10 cellular contexts compared by ENCODE assay signal in the genomic region with DNA sequence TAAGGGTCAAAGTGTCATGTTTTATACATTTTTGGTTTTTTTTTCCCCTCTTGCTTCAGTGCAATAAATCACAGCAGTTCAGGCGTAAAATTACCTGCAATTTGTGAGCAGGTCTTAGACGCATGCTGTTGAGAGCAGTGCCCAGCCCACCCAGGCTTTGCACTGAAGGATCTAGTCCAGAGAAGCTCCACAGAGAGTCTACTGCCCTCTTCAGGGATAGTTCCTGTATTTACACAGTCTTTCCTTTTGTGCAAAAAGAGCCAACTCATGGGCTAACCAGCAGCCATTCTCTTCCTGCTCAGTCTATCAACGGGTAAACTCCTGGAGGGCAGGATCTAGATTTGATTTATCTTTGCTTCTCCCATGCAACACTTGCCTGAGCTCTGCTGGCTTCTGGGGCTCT.
A peak's percentile ranks its signal among the peaks of the same experiment; 100 is the strongest.
DNase-seq lines count a peak whose midpoint lies in the region; ATAC-seq, FAIRE-seq and TF ChIP-seq lines count a peak whose summit lies in the region.
"Had no signal": no experiment of that assay in that cellular context is flagged by ENCODE, and none has a peak within 500 bp of the region (broad histone marks: within the 10 kb centered on the region; RNA-seq: fewer than 3 reads in every experiment).

No MANE protein-coding gene starts in this region.

- H3K27ac ChIP-seq in GM12878 (ENCODE audit: control insufficient read depth, insufficient read depth), result no peak overlapping the region
- no peak overlapping the region for H3K27ac ChIP-seq in neural progenitor cell
- no peak overlapping the region for H3K27ac ChIP-seq in ovary
- H3K27ac ChIP-seq: A549 had no signal

- H3K9ac ChIP-seq in GM12878 (ENCODE audit: control insufficient read depth, insufficient read depth, low read length) (no peak overlapping the region), neural progenitor cell (no peak overlapping the region)

- no peaks in the 10 kb centered on the region for H3K4me1 ChIP-seq in GM12878 (ENCODE audit: control insufficient read depth, insufficient read depth, low read length)
- H3K4me1 ChIP-seq in neural progenitor cell, result no peaks in the 10 kb centered on the region
- no peaks in the 10 kb centered on the region for H3K4me1 ChIP-seq in ovary (ENCODE audit: insufficient read depth)

- H3K9me3 Mint-ChIP-seq in neural progenitor cell, result no peaks in the 10 kb centered on the region

- no peaks in the 10 kb centered on the region for H3K36me3 Mint-ChIP-seq in neural progenitor cell

- H4K20me1 ChIP-seq in GM12878 (ENCODE audit: control insufficient read depth, insufficient read depth), result no peaks in the 10 kb centered on the region
- no peaks in the 10 kb centered on the region for H4K20me1 ChIP-seq in neural progenitor cell (ENCODE audit: low read depth)

- TF ChIP-seq EP300 in GM12878 (IDR thresholded peaks at IDR 0.05; ENCODE audit: borderline replicate concordance in 1 of 2, control insufficient read depth in 1 of 2, low read depth in 2 of 2, low read length in 2 of 2), result no peak
- no peak for TF ChIP-seq EP300 in ovary (IDR thresholded peaks at IDR 0.05)

- TF ChIP-seq POLR2A in GM12878 (IDR thresholded peaks at IDR 0.05; ENCODE audit: low read depth, low read length) (no peak), ovary (IDR thresholded peaks at IDR 0.05) (no peak)

- ATAC-seq in GM12878, result peak; percentile 80
- ATAC-seq: A549 had no signal

- peaks cover 2% of the 10 kb centered on the region for H3K27me3 Mint-ChIP-seq in neural progenitor cell (ENCODE audit: insufficient read depth, low read depth)

- intact Hi-C loops in GM12878 (cut with micrococcal nuclease; ENCODE audit: unreplicated experiment) (loop anchor here (1.0 to 5.0 kb wide), 2 partner anchors 95 to 191 kb away; no protein-coding TSS in a partner anchor), ovary (cut with DNase I) (no loop called here)

- H3K4me3 ChIP-seq in GM12878 (no peak overlapping the region), neural progenitor cell (no peak overlapping the region), ovary (no peak overlapping the region)
- H3K4me3 ChIP-seq: A549 had no signal

- RAD21 ChIA-PET in GM12878 (lab: Charles Lee; ENCODE audit: unreplicated experiment), result interaction anchor here (0.5 to 7.0 kb wide), 8 partner anchors 21 to 195 kb away, joined by 3 to 82 read pairs (median 3); a partner anchor contains a TSS

- BruUV-seq in GM12878 (replicated peaks; lab: Mats Ljungman, UMichigan), result no TSS peak

- H3K79me2 ChIP-seq in GM12878 (ENCODE audit: control insufficient read depth, insufficient read depth, low read length) (no peaks in the 10 kb centered on the region), neural progenitor cell (ENCODE audit: low read depth) (no peaks in the 10 kb centered on the region)

- no peaks in the 10 kb centered on the region for H3K36me3 ChIP-seq in GM12878 (ENCODE audit: control insufficient read depth in 2 of 2, insufficient read depth in 2 of 2, low read length in 1 of 2)
- no peaks in the 10 kb centered on the region for H3K36me3 ChIP-seq in neural progenitor cell
- no peaks in the 10 kb centered on the region for H3K36me3 ChIP-seq in ovary

- no peak overlapping the region for H3K27ac Mint-ChIP-seq in neural progenitor cell
- H3K27ac Mint-ChIP-seq: nephron had no signal

- DNase-seq in DMS153 (lab: John Stamatoyannopoulos, UW), result peak; percentile 17
- DNase-seq in DMS153 treated with DMSO at 0.1 percent for 48 hours (lab: John Stamatoyannopoulos, UW; ENCODE audit: unreplicated experiment), result no peak
- DNase-seq in NAMALWA (ENCODE audit: low spot score), result peak; percentile 43
- no peak for DNase-seq in GM12878 (ENCODE audit: low read depth, low spot score)
- peak; percentile 39 for DNase-seq in neural progenitor cell (ENCODE audit: low spot score)
- no peak for DNase-seq in ovary
- DNase-seq in T-helper 9 cell, result no peak
- DNase-seq in activated effector memory CD4-positive, alpha-beta T cell treated with Interleukin-2 at 50 U/mL for 16 hours, result no peak

- H2AFZ ChIP-seq in GM12878 (ENCODE audit: control insufficient read depth, low read depth, low read length) (peak overlapping the region; percentile 52), neural progenitor cell (replicated peaks) (peak overlapping the region; percentile 58)

- H3K4me2 ChIP-seq in GM12878 (ENCODE audit: control insufficient read depth, insufficient read depth) (no peak overlapping the region), neural progenitor cell (no peak overlapping the region)
- H3K4me2 ChIP-seq: A549 had no signal

- SMC1A ChIA-PET in GM12878 (lab: Charles Lee; ENCODE audit: uncharacterized antibody, unreplicated experiment), result interaction anchor here (0.8 to 4.0 kb wide), 12 partner anchors 9 to 189 kb away, joined by 3 to 56 read pairs (median 4); no protein-coding TSS in a partner anchor

- H3F3A ChIP-seq in neural progenitor cell (ENCODE audit: low read depth), result no peaks in the 10 kb centered on the region

- POLR2A ChIA-PET in GM12878 (lab: Charles Lee), result interaction anchor here (1.2 kb wide), 1 partner anchor 187 kb away, joined by 3 read pairs; no protein-coding TSS in a partner anchor

- H3K27me3 ChIP-seq in GM12878 (replicated peaks in 1 of 2; ENCODE audit: control insufficient read depth in 2 of 2, insufficient read depth in 2 of 2, low read length in 1 of 2), result no peaks in the 10 kb centered on the region
- no peaks in the 10 kb centered on the region for H3K27me3 ChIP-seq in neural progenitor cell
- H3K27me3 ChIP-seq in ovary, result no peaks in the 10 kb centered on the region

- no peak overlapping the region for H3K4me3 Mint-ChIP-seq in neural progenitor cell
- H3K4me3 Mint-ChIP-seq: nephron had no signal

- H3K4me1 Mint-ChIP-seq in neural progenitor cell, result no peaks in the 10 kb centered on the region
- H3K4me1 Mint-ChIP-seq: nephron had no signal

- no peak for FAIRE-seq in GM12878 (lab: Jason Lieb, UNC)
- FAIRE-seq: A549 had no signal

- WGBS in GM12878 (ENCODE audit: insufficient coverage, insufficient replicate concordance, low lambda C conversion rate, missing lambda C conversion rate), result 60% methylated on average over 3 of the region's 3 CpGs
- WGBS in ovary, 3 donors, result 29 to 48% (median 36%) methylated on average over 3 of the region's 3 CpGs

- TF ChIP-seq CTCF in GM12878 (IDR thresholded peaks at IDR 0.05 in 2 of 3, conservative IDR thresholded peaks at IDR 0.05 in 1 of 3; ENCODE audit: control insufficient read depth in 2 of 3, extremely low read depth in 1 of 3, insufficient read depth in 1 of 3, low read depth in 3 of 3, low read length in 3 of 3), result peak; percentile 35 to 48 (median 41); a peak in 5 of 6 replicates
- peak; percentile 37 for TF ChIP-seq CTCF in neural progenitor cell (IDR thresholded peaks at IDR 0.05)
- no peak for TF ChIP-seq CTCF in ovary (IDR thresholded peaks at IDR 0.05)

- peak; percentile 75 for TF ChIP-seq RAD21 in GM12878 (IDR thresholded peaks at IDR 0.05; ENCODE audit: insufficient read depth, low read depth, low read length)

- CTCF ChIA-PET in GM12878 (lab: Yijun Ruan, JAX), result interaction anchor here (0.7 to 7.1 kb wide), 10 partner anchors 8 to 200 kb away, joined by 3 to 113 read pairs (median 6); a partner anchor contains a TSS

- in situ Hi-C loops in GM12878 (cut with MboI), result no loop called here

- H3K9me3 ChIP-seq in GM12878 (replicated peaks; ENCODE audit: control insufficient read depth, insufficient read depth, low read length), result no peaks in the 10 kb centered on the region; the same call in 2 of the 3 replicates
- H3K9me3 ChIP-seq in neural progenitor cell (ENCODE audit: low read depth), result no peaks in the 10 kb centered on the region
- H3K9me3 ChIP-seq in ovary, result no peaks in the 10 kb centered on the region

TF ChIP-seq in GM12878, 131 proteins besides CTCF, POLR2A, EP300 and RAD21:
- TF ChIP-seq SMC3 (IDR thresholded peaks at IDR 0.05; ENCODE audit: borderline replicate concordance, low read length) (peak; percentile 56; the same call in 1 of the 2 replicates), YY1 (IDR thresholded peaks at IDR 0.05; ENCODE audit: low read depth, low read length) (0 out of 2 replicates have a peak, but pooled peaks have one; percentile 29), ZNF622 (IDR thresholded peaks at IDR 0.05) (no peak)

Comparison
In these comparisons a context has a peak if more than half of its experiments do, and no peak if none do; other contexts are left out.
1. DNase-seq: peak in DMS153 (single experiment), NAMALWA (single experiment) and neural progenitor cell (single experiment); none in DMS153 treated with DMSO at 0.1 percent for 48 hours (single experiment), GM12878 (single experiment), ovary (0 of 5), T-helper 9 cell (single experiment) and activated effector memory CD4-positive, alpha-beta T cell treated with Interleukin-2 at 50 U/mL for 16 hours (single experiment).
2. CTCF ChIP-seq: peak in GM12878 (3 of 3) and neural progenitor cell (single experiment); none in ovary (0 of 3).